19 cellular contexts compared by ENCODE assay signal in genomic region chr16:2054543-2055245, GRCh38. TPM values are rescaled to one million over a fixed set of nuclear protein-coding genes. Genes with fewer than 3 reads are reported as not detected.
DNase-seq lines count a peak whose midpoint lies in the region; FAIRE-seq and TF ChIP-seq lines count a peak whose summit lies in the region.
"Had no signal": no experiment of that assay in that cellular context is flagged by ENCODE, and none has a peak within 500 bp of the region (broad histone marks: within the 10 kb centered on the region; RNA-seq: fewer than 3 reads in every experiment).

No MANE protein-coding gene starts in this region.

- peak overlapping the region; percentile 38 for H3K9ac ChIP-seq in endocrine pancreas (ENCODE audit: control insufficient read depth, insufficient read depth, low read length)

- H3K27ac ChIP-seq in transverse colon, result peak overlapping the region; percentile 27 to 75 (median 59)
- H3K27ac ChIP-seq: coronary artery, psoas muscle, spleen had no signal

- H3K9me3 ChIP-seq in endocrine pancreas (ENCODE audit: control insufficient read depth, low read length) (no peaks in the 10 kb centered on the region), transverse colon (no peaks in the 10 kb centered on the region)
- H3K9me3 ChIP-seq: psoas muscle, spleen had no signal

- peak; percentile 21 for TF ChIP-seq POLR2A in transverse colon (IDR thresholded peaks at IDR 0.05)

- peak; percentile 52 for DNase-seq in NCI-H1436 (lab: John Stamatoyannopoulos, UW)
- no peak for DNase-seq in NCI-H1436 treated with DMSO at 0.1 percent for 48 hours (lab: John Stamatoyannopoulos, UW)
- peak; percentile 94 for DNase-seq in NCI-H2196 (lab: John Stamatoyannopoulos, UW; ENCODE audit: unreplicated experiment)
- DNase-seq in transverse colon, result peak; percentile 89
- no peak for DNase-seq in NCI-H526 treated with DMSO at 0.1 percent for 48 hours (lab: John Stamatoyannopoulos, UW)
- DNase-seq in HTR-8/SVneo (ENCODE audit: insufficient read length, low spot score), result no peak
- no peak for DNase-seq in T-helper 2 cell
- DNase-seq: 8988T; activated CD4-positive, alpha-beta T cell treated with anti-CD3 and anti-CD28 coated beads for 4 hours; activated naive CD4-positive, alpha-beta T cell treated with anti-CD3 and anti-CD28 coated beads, Interleukin-2, amount 50 U/mL, for 16 hours; C1 segment of cervical spinal cord; KG1; psoas muscle; spleen; stimulated activated naive B cell treated with anti-CD40 and anti-IgM and Interleukin-4, amounts not matched to agents 10 μg/mL and 1 μg/mL and 100 μg/mL, for 72 hours had no signal

- in situ Hi-C loops in transverse colon (cut with MboI; ENCODE audit: low pct_ligation_motif_present in 1 of 4, low pct_unique_long_range_greater_than_20kb in 1 of 4, low sequenced_read_pairs in 3 of 4), result no loop called here

- no peak for TF ChIP-seq EP300 in transverse colon (IDR thresholded peaks at IDR 0.05; ENCODE audit: low read depth)

- H3K4me3 ChIP-seq in endocrine pancreas (ENCODE audit: control insufficient read depth, insufficient read depth, low read length) (no peak overlapping the region), transverse colon (no peak overlapping the region)
- H3K4me3 ChIP-seq: coronary artery, psoas muscle, spleen had no signal

- H3K36me3 ChIP-seq in endocrine pancreas (ENCODE audit: control insufficient read depth, insufficient read depth, low read length) (no peaks in the 10 kb centered on the region), transverse colon (peaks cover 0 to 7% (median 0%) of the 10 kb centered on the region in 4 donors)

- H3K4me1 ChIP-seq in endocrine pancreas (ENCODE audit: control insufficient read depth, insufficient read depth, low read length) (no peaks in the 10 kb centered on the region), transverse colon (peaks cover 0 to 12% (median 10%) of the 10 kb centered on the region in 4 donors)
- H3K4me1 ChIP-seq: psoas muscle had no signal

- no peak for TF ChIP-seq CTCF in transverse colon (IDR thresholded peaks at IDR 0.05)

- WGBS in transverse colon (ENCODE audit: low coverage in 1 of 2), 2 donors, result 63% methylated on average over 29 of the region's 29 CpGs; no CpG with 5 or more reads in 1 of the 2 donors

- intact Hi-C loops in transverse colon (cut with DNase I; ENCODE audit: low total_unique reads), result no loop called here

- H3K27me3 ChIP-seq in endocrine pancreas (ENCODE audit: control insufficient read depth, insufficient read depth, low read length) (no peaks in the 10 kb centered on the region), transverse colon (no peaks in the 10 kb centered on the region)
- H3K27me3 ChIP-seq: spleen had no signal

- FAIRE-seq in HTR-8/SVneo (lab: Jason Lieb, UNC), result no peak
- FAIRE-seq: frontal cortex had no signal

RNA-seq across cellular contexts. Expression of gene TSC2, which starts 6.9 kb away (rescaled TPM):
- total RNA-seq in transverse colon, result 100 to 1,000 TPM in 2 of 4 donors, 10 to 100 TPM in 2; 88.3 to 206 (median 127) TPM

RNA-seq across cellular contexts. Expression of gene NTHL1, which starts 7.1 kb away (rescaled TPM):
- 10 to 100 TPM; 12.7 to 32.9 (median 23.2) TPM for total RNA-seq in transverse colon

RNA-seq across cellular contexts. Expression of gene NHERF2, which starts 28.0 kb away (rescaled TPM):
- total RNA-seq in transverse colon, result 10 to 100 TPM in 3 of 4 donors, 1 to 10 TPM in 1; 3.7 to 61.9 (median 29.8) TPM

RNA-seq across cellular contexts. Expression of gene NPW, which starts 35.1 kb away (rescaled TPM):
- total RNA-seq in transverse colon, result under 1 TPM in 1 of 4 donors, not detected in 3; 0.41 TPM
- total RNA-seq: frontal cortex, ureter had no signal

RNA-seq across cellular contexts. Expression of gene ZNF598, which starts 45.1 kb away (rescaled TPM):
- 100 to 1,000 TPM in 1 of 4 donors, 10 to 100 TPM in 3; 28.3 to 145 (median 42.0) TPM for total RNA-seq in transverse colon

Comparison
In these comparisons a context has a peak if more than half of its experiments do, and no peak if none do; other contexts are left out.
1. DNase-seq: peak in NCI-H1436 (single experiment), NCI-H2196 (single experiment) and transverse colon (single experiment); none in NCI-H1436 treated with DMSO at 0.1 percent for 48 hours (single experiment), NCI-H526 treated with DMSO at 0.1 percent for 48 hours (single experiment), HTR-8/SVneo (single experiment) and T-helper 2 cell (0 of 5).